Comparison of ENCODE assay signal across 29 cellular contexts in the genomic region with DNA sequence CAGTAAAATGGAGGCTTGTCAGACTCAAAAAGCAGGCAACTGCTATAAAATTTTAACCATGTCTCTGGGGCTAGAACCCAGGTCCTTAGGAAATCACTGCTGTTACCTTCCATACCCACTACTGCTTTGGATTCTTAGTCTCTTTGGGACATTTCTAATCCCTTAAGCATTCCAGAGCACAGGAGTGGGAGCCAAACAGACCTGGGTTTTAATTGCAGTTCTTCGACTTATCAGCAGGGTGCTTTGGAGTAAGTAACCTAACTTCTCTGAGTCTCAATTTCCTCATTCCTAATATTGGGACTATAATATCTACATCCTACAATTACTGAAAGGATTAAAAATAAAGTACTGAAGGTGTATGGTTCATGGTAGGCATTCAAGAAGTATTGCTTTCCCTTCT.
"Had no signal": no experiment of that assay in that cellular context is flagged by ENCODE, and none has a peak within 500 bp of the region (broad histone marks: within the 10 kb centered on the region; RNA-seq: fewer than 3 reads in every experiment).

No MANE protein-coding gene starts in this region.

- H3K4me1 Mint-ChIP-seq: memory B cell; mesothelial cell of epicardium; naive B cell; nephron; neural progenitor cell; stimulated activated naive CD8-positive, alpha-beta T cell treated with anti-CD3 and anti-CD28 coated beads, Interleukin-15, amount 100 ng/mL, for 72 hours had no signal

- H3K27me3 Mint-ChIP-seq: progenitor cell of endocrine pancreas had no signal

- H3K79me2 ChIP-seq: parathyroid adenoma had no signal

- FAIRE-seq: endometrium, keratinocyte had no signal

- ATAC-seq: gastroesophageal sphincter; heart right ventricle; left lobe of liver; mucosa of descending colon; sciatic nerve; stimulated activated naive CD8-positive, alpha-beta T cell treated with anti-CD3 and anti-CD28 coated beads, Interleukin-15, amount 100 ng/mL, for 72 hours had no signal

- H3K4me3 Mint-ChIP-seq: memory B cell; mesothelial cell of epicardium; naive B cell; nephron; neural progenitor cell; stimulated activated naive CD8-positive, alpha-beta T cell treated with anti-CD3 and anti-CD28 coated beads, Interleukin-15, amount 100 ng/mL, for 72 hours had no signal

- H3K9ac ChIP-seq: neural progenitor cell, parathyroid adenoma had no signal

- H3K36me3 ChIP-seq: gastroesophageal sphincter, heart right ventricle, neural progenitor cell, right atrium auricular region, suprapubic skin had no signal

- H3K4me1 ChIP-seq: gastroesophageal sphincter, neural progenitor cell, parathyroid adenoma, right atrium auricular region, suprapubic skin had no signal

- H3K9me3 ChIP-seq: gastroesophageal sphincter, heart right ventricle, mucosa of descending colon, right atrium auricular region, suprapubic skin had no signal

- H3K27me3 ChIP-seq: neural progenitor cell, right atrium auricular region, suprapubic skin had no signal

- H3K27ac Mint-ChIP-seq: memory B cell; mesothelial cell of epicardium; naive B cell; nephron; neural progenitor cell; progenitor cell of endocrine pancreas; stimulated activated naive CD8-positive, alpha-beta T cell treated with anti-CD3 and anti-CD28 coated beads, Interleukin-15, amount 100 ng/mL, for 72 hours had no signal

- H3K27ac ChIP-seq: coronary artery, gastroesophageal sphincter, heart right ventricle, neural progenitor cell, parathyroid adenoma, right atrium auricular region, suprapubic skin had no signal

- H3K4me2 ChIP-seq: neural progenitor cell, smooth muscle cell had no signal

- H3K4me3 ChIP-seq: coronary artery, gastroesophageal sphincter, heart right ventricle, lung, mucosa of descending colon, neural progenitor cell, right atrium auricular region, smooth muscle cell, suprapubic skin had no signal

- H3K36me3 Mint-ChIP-seq: memory B cell, mesothelial cell of epicardium, naive B cell, neural progenitor cell had no signal

- H2AFZ ChIP-seq: neural progenitor cell, parathyroid adenoma had no signal

- H3K9me3 Mint-ChIP-seq: memory B cell; naive B cell; nephron; neural progenitor cell; stimulated activated naive CD8-positive, alpha-beta T cell treated with anti-CD3 and anti-CD28 coated beads, Interleukin-15, amount 100 ng/mL, for 72 hours had no signal

- DNase-seq: dermis blood vessel endothelial cell; effector memory CD4-positive, alpha-beta T cell; heart right ventricle; hippocampal formation; mucosa of descending colon; naive B cell; stimulated activated CD4-positive, alpha-beta T cell treated with anti-CD3 and anti-CD28 coated beads, Interleukin-12 subunit alpha, Interleukin-12 subunit beta, amount 100 ng/mL, for 4 hours; stimulated activated CD4-positive, alpha-beta T cell treated with anti-CD3 and anti-CD28 coated beads, Interleukin-1b, Interleukin-23, amount 100 ng/mL, for 48 hours; stimulated activated CD4-positive, alpha-beta T cell treated with anti-CD3 and anti-CD28 coated beads, Interleukin-4, amount 100 ng/mL, for 1 hour; stimulated activated CD8-positive, alpha-beta memory T cell treated with anti-CD3 and anti-CD28 coated beads, Interleukin-4, amount 100 ng/mL, for 48 hours; stimulated activated naive CD4-positive, alpha-beta T cell; stimulated activated naive CD8-positive, alpha-beta T cell treated with anti-CD3 and anti-CD28 coated beads, Interleukin-15, amount 100 ng/mL, for 72 hours; trophoblast cell had no signal
